Comparison of ENCODE assay signal across 8 cellular contexts in the genomic region with DNA sequence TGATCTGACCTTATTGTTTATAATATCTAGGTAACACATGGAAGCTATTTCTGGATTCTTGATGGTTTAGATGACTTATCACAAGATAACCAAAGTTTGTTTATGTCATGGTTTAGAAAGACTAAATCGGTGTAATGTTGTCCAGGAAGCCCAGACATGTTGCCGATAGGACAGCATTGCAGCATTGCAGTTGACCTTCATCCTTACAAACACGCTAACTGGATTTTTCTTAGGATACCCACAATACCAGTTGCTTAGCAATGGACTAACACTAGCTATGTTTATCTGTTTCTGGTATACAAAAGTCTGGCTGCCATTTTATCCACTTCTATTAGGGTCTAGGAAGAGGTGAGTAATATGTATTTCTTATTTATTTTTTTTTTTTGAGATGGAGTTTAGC.
"Had no signal": no experiment of that assay in that cellular context is flagged by ENCODE, and none has a peak within 500 bp of the region (broad histone marks: within the 10 kb centered on the region; RNA-seq: fewer than 3 reads in every experiment).

No MANE protein-coding gene starts in this region.

- H3K4me3 ChIP-seq: GM23338 had no signal

- H2AFZ ChIP-seq: GM23338 had no signal

- H3K4me2 ChIP-seq: GM23338 had no signal

- ATAC-seq: GM23338 had no signal

- DNase-seq: H9, HCEC 1CT, HFFc6, KBM-7 had no signal

- FAIRE-seq: H1, H54, HTR-8/SVneo had no signal
